8 cellular contexts compared by ENCODE assay signal in genomic region chr10:92849576-92850090, GRCh38. TPM values are rescaled to one million over a fixed set of nuclear protein-coding genes. Genes with fewer than 3 reads are reported as not detected.
DNase-seq lines count a peak whose midpoint lies in the region; ATAC-seq, FAIRE-seq and TF ChIP-seq lines count a peak whose summit lies in the region.

No MANE protein-coding gene starts in this region.

- no peaks in the 10 kb centered on the region for H3K9me3 Mint-ChIP-seq in naive B cell

- H3K4me1 ChIP-seq in HUES6 (ENCODE audit: control insufficient read depth, insufficient read depth, low read length), result no peaks in the 10 kb centered on the region; the same call in 1 of the 2 replicates

- in situ Hi-C loops in astrocyte of the cerebellum (cut with HindIII; ENCODE audit: low sequenced_read_pairs), result no loop called here

- DNase-seq in CD1c-positive myeloid dendritic cell (ENCODE audit: extremely low spot score) (peak; percentile 16), astrocyte of the cerebellum (ENCODE audit: low read depth) (no peak), naive B cell (no peak), urothelium cell line (ENCODE audit: low spot score) (no peak), NCI-H2081 treated with DMSO at 0.1 percent for 48 hours (lab: John Stamatoyannopoulos, UW) (no peak)

- peaks cover 30 to 49% (median 47%) of the 10 kb centered on the region in 3 donors for H3K4me1 Mint-ChIP-seq in naive B cell

- no peaks in the 10 kb centered on the region for H3K27me3 Mint-ChIP-seq in naive B cell

- no peak overlapping the region for H3K27ac ChIP-seq in HUES6 (ENCODE audit: low read depth, low read length)

- peak overlapping the region; percentile 81 to 93 (median 85) for H3K4me3 Mint-ChIP-seq in naive B cell

- peaks cover 7% of the 10 kb centered on the region; the same call in 1 of the 2 replicates for H3K9me3 ChIP-seq in HUES6 (ENCODE audit: control insufficient read depth, insufficient read depth, low read depth, low read length)

- H3K27me3 ChIP-seq in HUES6 (ENCODE audit: control insufficient read depth, insufficient read depth, low read length), result peaks cover 38% of the 10 kb centered on the region

- no peak for ATAC-seq in naive B cell (ENCODE audit: low read depth in 2 of 2)
- no peak for ATAC-seq in activated CD4-positive, CD25-positive, alpha-beta regulatory T cell treated with anti-CD3 and anti-CD28 coated beads, Interleukin-2, amount 50 U/mL, for 24 hours
- no peak for ATAC-seq in HG02970 (IDR thresholded peaks at IDR 0.05; ENCODE audit: low FRiP score, unreplicated experiment)

- TF ChIP-seq CTCF in astrocyte of the cerebellum (IDR thresholded peaks at IDR 0.05; ENCODE audit: low read depth, low read length, missing control alignments), result no peak

- H3K9ac ChIP-seq in HUES6 (ENCODE audit: low read length), result no peak overlapping the region

- H3K4me3 ChIP-seq in HUES6 (ENCODE audit: low read depth, low read length) (peak overlapping the region; percentile 69; the same call in 1 of the 2 replicates), astrocyte of the cerebellum (ENCODE audit: low read depth, low read length) (peak overlapping the region; percentile 82)

- H3K27ac Mint-ChIP-seq in naive B cell, result peak overlapping the region in 4 of 6 donors; percentile 47 to 89 (median 81)

- no peaks in the 10 kb centered on the region for H3K36me3 ChIP-seq in HUES6 (ENCODE audit: control insufficient read depth, insufficient read depth, low read length)

- no peak for FAIRE-seq in urothelium cell line (lab: Jason Lieb, UNC)

- H3K36me3 Mint-ChIP-seq in naive B cell, result no peaks in the 10 kb centered on the region

RNA-seq across cellular contexts. Expression of gene EXOC6, which starts 1.3 kb away (rescaled TPM):
- polyA plus RNA-seq in naive B cell (ENCODE audit: low read depth in 6 of 6), result 10 to 100 TPM; 11.8 to 16.2 (median 14.4) TPM
